ENCODE assay signal across 9 cellular contexts in genomic region chr1:173870252-173871075, GRCh38. TPM values are rescaled to one million over a fixed set of nuclear protein-coding genes. Genes with fewer than 3 reads are reported as not detected.
DNase-seq lines count a peak whose midpoint lies in the region; ATAC-seq lines count a peak whose summit lies in the region.
"Had no signal": no experiment of that assay in that cellular context is flagged by ENCODE, and none has a peak within 500 bp of the region (broad histone marks: within the 10 kb centered on the region; RNA-seq: fewer than 3 reads in every experiment).

No MANE protein-coding gene starts in this region.

- no peaks in the 10 kb centered on the region for H3K4me1 ChIP-seq in trophoblast cell (ENCODE audit: control insufficient read depth in 1 of 2, insufficient read depth in 2 of 2, low read length in 2 of 2)

- peaks cover 27% of the 10 kb centered on the region for H3K36me3 Mint-ChIP-seq in memory B cell

- no peak overlapping the region for H3K27ac ChIP-seq in trophoblast cell (ENCODE audit: low read depth, low read length)

- DNase-seq in C1 segment of cervical spinal cord (lab: John Stamatoyannopoulos, UW): peak in 10 of 14 donors; percentile 2 to 47 (median 22)
- peak; percentile 17 for DNase-seq in T-helper 22 cell (ENCODE audit: low read depth)
- no peak for DNase-seq in memory B cell (ENCODE audit: low spot score in 2 of 2)
- no peak for DNase-seq in DMS 273 treated with DMSO at 0.1 percent for 48 hours (lab: John Stamatoyannopoulos, UW)
- no peak for DNase-seq in islet precursor cell
- DNase-seq in trophoblast cell: no peak

- H3K18ac ChIP-seq in trophoblast cell (ENCODE audit: low read length): no peak overlapping the region

- H3K23ac ChIP-seq in trophoblast cell (ENCODE audit: low read length): no peak overlapping the region

- H3K9me3 ChIP-seq in trophoblast cell (ENCODE audit: insufficient read depth, low read depth, low read length): no peaks in the 10 kb centered on the region

- peaks cover 33% of the 10 kb centered on the region for H3K4me1 Mint-ChIP-seq in memory B cell

- no peak overlapping the region for H3K4me3 Mint-ChIP-seq in memory B cell

- H3K27me3 ChIP-seq in trophoblast cell (ENCODE audit: insufficient read depth, low read length): no peaks in the 10 kb centered on the region

- H3K27ac Mint-ChIP-seq in memory B cell: peak overlapping the region; percentile 67

- no peak overlapping the region for H3K4me2 ChIP-seq in trophoblast cell (ENCODE audit: low read length)

- no peaks in the 10 kb centered on the region for H3K27me3 Mint-ChIP-seq in memory B cell

- no peak overlapping the region for H3K9ac ChIP-seq in trophoblast cell (ENCODE audit: low read length)

- no peak overlapping the region for H2AK5ac ChIP-seq in trophoblast cell (ENCODE audit: low read length)

- H2AFZ ChIP-seq in trophoblast cell (ENCODE audit: insufficient read depth, low read length, poor library complexity): no peak overlapping the region

- H3K4me3 ChIP-seq in trophoblast cell (ENCODE audit: low read depth, low read length): no peak overlapping the region

- no peak overlapping the region for H4K91ac ChIP-seq in trophoblast cell (ENCODE audit: low read depth, low read length)

- ATAC-seq in GM19351 (IDR thresholded peaks at IDR 0.05; ENCODE audit: unreplicated experiment): peak; percentile 27
- no peak for ATAC-seq in memory B cell (ENCODE audit: low read depth)
- no peak for ATAC-seq in GM21576 (IDR thresholded peaks at IDR 0.05; ENCODE audit: unreplicated experiment)
- ATAC-seq: HCT116 had no signal

- H2BK120ac ChIP-seq in trophoblast cell (ENCODE audit: insufficient read depth, low read length, poor library complexity): no peak overlapping the region

- no peaks in the 10 kb centered on the region for H3K9me3 Mint-ChIP-seq in memory B cell

- H3K36me3 ChIP-seq in trophoblast cell (ENCODE audit: control insufficient read depth in 1 of 2, insufficient read depth in 2 of 2, low read length in 2 of 2): peaks cover 12 to 15% of the 10 kb centered on the region in 2 experiments

- H3K79me2 ChIP-seq in trophoblast cell (ENCODE audit: control insufficient read depth, insufficient read depth, low read length, poor library complexity): peaks cover 12% of the 10 kb centered on the region

- no peak overlapping the region for H3K14ac ChIP-seq in trophoblast cell (ENCODE audit: low read length)

- no peak overlapping the region for H4K8ac ChIP-seq in trophoblast cell (ENCODE audit: low read depth, low read length)

- no peak overlapping the region for H2BK5ac ChIP-seq in trophoblast cell (ENCODE audit: low read depth, low read length, poor library complexity)

- no peak overlapping the region for H2BK12ac ChIP-seq in trophoblast cell (ENCODE audit: low read length)

- peaks cover 14% of the 10 kb centered on the region for H3K79me1 ChIP-seq in trophoblast cell (ENCODE audit: low read length)

- H3K4ac ChIP-seq in trophoblast cell (ENCODE audit: low read depth, low read length): no peak overlapping the region

- no peak overlapping the region for H4K12ac ChIP-seq in trophoblast cell (ENCODE audit: low read depth, low read length)

- no CpG with 5 or more reads among the region's 15 CpGs for WGBS in trophoblast cell (ENCODE audit: extremely low coverage, insufficient coverage, insufficient read length)

RNA-seq across cellular contexts. Expression of gene ZBTB37, which starts 2.3 kb away (rescaled TPM):
- 2.4 and 2.7 TPM in 2 replicates for polyA plus RNA-seq in trophoblast cell (2013)

RNA-seq across cellular contexts. Expression of gene GAS5, which starts 2.7 kb away (rescaled TPM):
- 243 TPM in 2 replicates for polyA plus RNA-seq in trophoblast cell (2013)

RNA-seq across cellular contexts. Expression of gene CENPL, which starts 45.8 kb away (rescaled TPM):
- 7.7 and 8.2 TPM in 2 replicates for polyA plus RNA-seq in trophoblast cell (2013)

RNA-seq across cellular contexts. Expression of gene DARS2, which starts 46.0 kb away (rescaled TPM):
- 17.2 and 17.4 TPM in 2 replicates for polyA plus RNA-seq in trophoblast cell (2013)

RNA-seq across cellular contexts. Expression of gene SERPINC1, which starts 46.7 kb away (rescaled TPM):
- polyA plus RNA-seq in trophoblast cell (2013): 0.15 TPM in 2 replicates

Comparison
In these comparisons a context has a peak if more than half of its experiments do, and no peak if none do; other contexts are left out.
1. DNase-seq: peak in C1 segment of cervical spinal cord (10 of 14) and T-helper 22 cell (single experiment); none in memory B cell (0 of 2), DMS 273 treated with DMSO at 0.1 percent for 48 hours (single experiment), islet precursor cell (single experiment) and trophoblast cell (0 of 2).